ENCODE assay signal across 9 cellular contexts in the genomic region with DNA sequence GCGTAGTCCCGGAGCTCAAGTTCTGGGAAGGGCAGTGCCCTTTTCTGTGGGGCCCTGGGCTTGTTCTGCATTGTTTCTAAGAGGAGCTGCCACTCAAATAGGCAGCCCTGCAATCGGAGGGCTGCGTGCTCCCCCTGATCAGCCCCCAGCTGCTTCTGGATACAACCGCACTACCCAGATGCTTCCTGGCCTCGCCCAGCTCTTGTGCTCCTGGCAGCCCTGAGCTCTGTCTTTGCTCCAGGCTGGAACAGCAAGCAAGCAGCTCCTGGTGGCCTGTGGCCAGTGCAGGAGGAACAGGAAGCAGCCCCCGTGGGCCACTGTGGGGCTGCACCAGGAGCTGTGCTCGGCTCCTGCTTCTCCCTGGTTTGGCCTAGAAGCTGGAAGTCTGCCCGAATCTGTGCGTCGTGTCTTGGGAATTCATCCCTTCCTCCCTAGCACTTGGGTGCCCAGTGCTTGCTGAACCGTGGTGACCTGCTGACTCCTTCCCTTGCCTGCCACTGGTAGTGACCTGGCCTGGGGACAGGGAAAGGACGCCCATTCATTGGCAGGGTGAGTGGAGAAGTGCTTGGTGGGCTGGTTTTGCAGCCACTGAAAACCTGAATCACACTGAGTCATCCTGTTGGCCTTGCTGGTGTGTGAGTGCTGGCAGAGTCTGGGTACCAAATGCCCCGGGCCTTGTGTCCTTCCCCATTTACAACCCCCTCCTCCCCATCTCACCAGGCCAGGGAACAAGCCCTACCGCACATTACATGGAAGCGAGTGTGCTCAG. TPM values are rescaled to one million over a fixed set of nuclear protein-coding genes. Genes with fewer than 3 reads are reported as not detected.
DNase-seq lines count a peak whose midpoint lies in the region; ATAC-seq and TF ChIP-seq lines count a peak whose summit lies in the region.
"Had no signal": no experiment of that assay in that cellular context is flagged by ENCODE, and none has a peak within 500 bp of the region (broad histone marks: within the 10 kb centered on the region; RNA-seq: fewer than 3 reads in every experiment).

No MANE protein-coding gene starts in this region.

- H3K4me3 ChIP-seq in cardiac fibroblast (replicated peaks in 1 of 2; ENCODE audit: low read depth in 2 of 2, low read length in 2 of 2), result no peak overlapping the region
- H3K4me3 ChIP-seq in lung, result no peak overlapping the region
- no peak overlapping the region for H3K4me3 ChIP-seq in uterus

- no peaks in the 10 kb centered on the region for H3K27me3 ChIP-seq in lung (ENCODE audit: control insufficient read depth, insufficient read depth)
- H3K27me3 ChIP-seq in uterus, result no peaks in the 10 kb centered on the region

- H3K9me3 ChIP-seq in lung (ENCODE audit: control insufficient read depth in 2 of 2, insufficient read depth in 1 of 2, low read length in 1 of 2) (no peaks in the 10 kb centered on the region), uterus (no peaks in the 10 kb centered on the region)

- no peak for DNase-seq in activated T-cell treated with anti-CD3 and anti-CD28 coated beads, Interleukin-2, amount 50 U/mL, for 72 hours
- no peak for DNase-seq in activated T-cell treated with anti-CD3 and anti-CD28 coated beads, Interleukin-2, amount 50 U/mL, for 48 hours
- DNase-seq in cardiac fibroblast (ENCODE audit: low read depth in 2 of 2), result peak; percentile 77 to 82
- DNase-seq in lung (ENCODE audit: low spot score), result no peak
- peak; percentile 44 to 62 for DNase-seq in uterus
- DNase-seq in chondrocyte (ENCODE audit: low spot score), result no peak
- DNase-seq in activated CD4-positive, CD25-positive, alpha-beta regulatory T cell (lab: John Stamatoyannopoulos, UW), result no peak
- DNase-seq: WERI-Rb-1 had no signal

- H3K27ac Mint-ChIP-seq in activated T-cell treated with anti-CD3 and anti-CD28 coated beads, Interleukin-2, amount 50 U/mL, for 72 hours, result no peak overlapping the region
- no peak overlapping the region for H3K27ac Mint-ChIP-seq in chondrocyte (ENCODE audit: unreplicated experiment)

- H3K27me3 Mint-ChIP-seq in activated T-cell treated with anti-CD3 and anti-CD28 coated beads, Interleukin-2, amount 50 U/mL, for 72 hours (ENCODE audit: low read depth), result peaks cover 12% of the 10 kb centered on the region
- H3K27me3 Mint-ChIP-seq in chondrocyte (ENCODE audit: low read depth), result no peaks in the 10 kb centered on the region

- intact Hi-C loops in uterus (cut with DNase I; ENCODE audit: low total_unique reads), result no loop called here

- H3K36me3 ChIP-seq in lung (ENCODE audit: control insufficient read depth in 2 of 2, insufficient read depth in 2 of 2, low read length in 2 of 2) (no peaks in the 10 kb centered on the region), uterus (no peaks in the 10 kb centered on the region)
- H3K36me3 ChIP-seq: WERI-Rb-1 had no signal

- no peaks in the 10 kb centered on the region for H3K36me3 Mint-ChIP-seq in activated T-cell treated with anti-CD3 and anti-CD28 coated beads, Interleukin-2, amount 50 U/mL, for 72 hours (ENCODE audit: insufficient read depth in 2 of 2)
- H3K36me3 Mint-ChIP-seq in chondrocyte (ENCODE audit: low read depth), result no peaks in the 10 kb centered on the region

- peak; percentile 45 for ATAC-seq in activated T-cell treated with anti-CD3 and anti-CD28 coated beads, Interleukin-2, amount 50 U/mL, for 72 hours (replicated peaks in 1 of 2)
- no peak for ATAC-seq in lung (ENCODE audit: insufficient read depth, low FRiP score)
- ATAC-seq in GM18505 (IDR thresholded peaks at IDR 0.05; ENCODE audit: unreplicated experiment), result no peak

- H3K9me3 Mint-ChIP-seq in activated T-cell treated with anti-CD3 and anti-CD28 coated beads, Interleukin-2, amount 50 U/mL, for 72 hours, result no peaks in the 10 kb centered on the region
- H3K9me3 Mint-ChIP-seq in chondrocyte (ENCODE audit: low read depth), result no peaks in the 10 kb centered on the region

- H3K27ac ChIP-seq in lung (ENCODE audit: low read depth in 1 of 2, low read length in 1 of 2), result peak overlapping the region; percentile 35 to 57
- peak overlapping the region; percentile 53 to 74 for H3K27ac ChIP-seq in uterus
- H3K27ac ChIP-seq: WERI-Rb-1 had no signal

- peaks cover 27% of the 10 kb centered on the region for H3K4me1 Mint-ChIP-seq in activated T-cell treated with anti-CD3 and anti-CD28 coated beads, Interleukin-2, amount 50 U/mL, for 72 hours (ENCODE audit: low read depth)
- H3K4me1 Mint-ChIP-seq in chondrocyte (ENCODE audit: low read depth), result peaks cover 20% of the 10 kb centered on the region

- no peak overlapping the region for H3K4me3 Mint-ChIP-seq in activated T-cell treated with anti-CD3 and anti-CD28 coated beads, Interleukin-2, amount 50 U/mL, for 72 hours
- no peak overlapping the region for H3K4me3 Mint-ChIP-seq in chondrocyte (ENCODE audit: unreplicated experiment)

- no peak for TF ChIP-seq CTCF in cardiac fibroblast (IDR thresholded peaks at IDR 0.05; ENCODE audit: low read depth, low read length)
- no peak for TF ChIP-seq CTCF in lung (IDR thresholded peaks at IDR 0.05; ENCODE audit: control extremely low read depth, extremely low read depth)
- TF ChIP-seq CTCF in uterus (IDR thresholded peaks at IDR 0.05), result no peak
- no peak for TF ChIP-seq CTCF in chondrocyte (IDR thresholded peaks at IDR 0.05)

- TF ChIP-seq POLR2A in uterus (IDR thresholded peaks at IDR 0.05), result no peak
- TF ChIP-seq POLR2A in GM18505 (IDR thresholded peaks at IDR 0.05; ENCODE audit: borderline replicate concordance, extremely low read depth, insufficient read depth, insufficient read length), result no peak

- 19 to 33% methylated on average over 15 to 16 of the region's 16 CpGs for WGBS in lung, 2 donors

- peaks cover 4 to 14% of the 10 kb centered on the region in 2 donors for H3K4me1 ChIP-seq in lung (ENCODE audit: control insufficient read depth in 2 of 2, insufficient read depth in 2 of 2, low read length in 2 of 2)
- H3K4me1 ChIP-seq in uterus, result no peaks in the 10 kb centered on the region

RNA-seq across cellular contexts. Expression of a gene that starts 27.3 kb away (rescaled TPM):
- total RNA-seq in activated T-cell treated with anti-CD3 and anti-CD28 coated beads, Interleukin-2, amount 50 U/mL, for 72 hours, result not detected
- total RNA-seq in lung, result not detected
- polyA plus RNA-seq in lung, result not detected
- not detected for total RNA-seq in uterus
- total RNA-seq in chondrocyte, result not detected in 3 replicates

RNA-seq across cellular contexts. Expression of a gene that starts 49.1 kb away (rescaled TPM):
- total RNA-seq in activated T-cell treated with anti-CD3 and anti-CD28 coated beads, Interleukin-2, amount 50 U/mL, for 72 hours, result 10 to 100 TPM; 45.4 to 63.2 TPM
- 10 to 100 TPM; 36.1 to 43.4 TPM for total RNA-seq in lung
- polyA plus RNA-seq in lung, result 10 to 100 TPM; 14.7 to 16.0 TPM
- 10 to 100 TPM; 19.0 to 52.3 (median 30.5) TPM for total RNA-seq in uterus
- 16.2 to 20.5 TPM (median 17.5 TPM) in 3 replicates for total RNA-seq in chondrocyte

Comparison
In these comparisons a context has a peak if more than half of its experiments do, and no peak if none do; other contexts are left out.
1. ATAC-seq: peak in activated T-cell treated with anti-CD3 and anti-CD28 coated beads, Interleukin-2, amount 50 U/mL, for 72 hours (2 of 2); none in lung (single experiment) and GM18505 (single experiment).
2. DNase-seq: peak in cardiac fibroblast (2 of 2) and uterus (2 of 2); none in activated T-cell treated with anti-CD3 and anti-CD28 coated beads, Interleukin-2, amount 50 U/mL, for 72 hours (0 of 2), activated T-cell treated with anti-CD3 and anti-CD28 coated beads, Interleukin-2, amount 50 U/mL, for 48 hours (0 of 2), lung (single experiment), chondrocyte (single experiment) and activated CD4-positive, CD25-positive, alpha-beta regulatory T cell (0 of 4).